1 cellular context compared by ENCODE assay signal in genomic region chr19:17334414-17335409, GRCh38.
TF ChIP-seq lines count a peak whose summit lies in the region.

A gene with protein sequence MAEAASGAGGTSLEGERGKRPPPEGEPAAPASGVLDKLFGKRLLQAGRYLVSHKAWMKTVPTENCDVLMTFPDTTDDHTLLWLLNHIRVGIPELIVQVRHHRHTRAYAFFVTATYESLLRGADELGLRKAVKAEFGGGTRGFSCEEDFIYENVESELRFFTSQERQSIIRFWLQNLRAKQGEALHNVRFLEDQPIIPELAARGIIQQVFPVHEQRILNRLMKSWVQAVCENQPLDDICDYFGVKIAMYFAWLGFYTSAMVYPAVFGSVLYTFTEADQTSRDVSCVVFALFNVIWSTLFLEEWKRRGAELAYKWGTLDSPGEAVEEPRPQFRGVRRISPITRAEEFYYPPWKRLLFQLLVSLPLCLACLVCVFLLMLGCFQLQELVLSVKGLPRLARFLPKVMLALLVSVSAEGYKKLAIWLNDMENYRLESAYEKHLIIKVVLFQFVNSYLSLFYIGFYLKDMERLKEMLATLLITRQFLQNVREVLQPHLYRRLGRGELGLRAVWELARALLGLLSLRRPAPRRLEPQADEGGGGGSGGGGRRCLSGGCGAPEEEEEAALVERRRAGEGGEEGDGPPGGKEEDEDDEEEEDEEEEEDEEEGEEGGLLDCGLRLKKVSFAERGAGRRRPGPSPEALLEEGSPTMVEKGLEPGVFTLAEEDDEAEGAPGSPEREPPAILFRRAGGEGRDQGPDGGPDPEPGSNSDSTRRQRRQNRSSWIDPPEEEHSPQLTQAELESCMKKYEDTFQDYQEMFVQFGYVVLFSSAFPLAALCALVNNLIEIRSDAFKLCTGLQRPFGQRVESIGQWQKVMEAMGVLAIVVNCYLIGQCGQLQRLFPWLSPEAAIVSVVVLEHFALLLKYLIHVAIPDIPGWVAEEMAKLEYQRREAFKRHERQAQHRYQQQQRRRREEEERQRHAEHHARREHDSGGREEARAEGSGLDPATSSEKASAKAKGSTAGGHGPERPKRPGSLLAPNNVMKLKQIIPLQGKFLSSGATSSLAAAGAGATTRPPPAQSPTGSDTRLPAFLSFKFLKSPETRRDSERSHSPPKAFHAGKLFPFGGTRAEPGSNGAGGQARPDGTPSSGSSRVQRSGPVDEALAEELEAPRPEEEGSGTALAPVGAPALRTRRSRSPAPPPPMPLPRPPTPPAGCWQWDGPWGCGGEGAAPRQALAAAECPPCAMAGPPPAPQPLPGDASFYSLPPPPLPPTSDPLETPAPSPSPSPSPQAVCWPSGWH (minus strand): TSS chr19:17334855. CDS start chr19:17334670, 185 bp downstream.

TF ChIP-seq in GM12878, 131 proteins besides CTCF, POLR2A, EP300 and RAD21 (continued from another document):
- TF ChIP-seq, protein P1, sequence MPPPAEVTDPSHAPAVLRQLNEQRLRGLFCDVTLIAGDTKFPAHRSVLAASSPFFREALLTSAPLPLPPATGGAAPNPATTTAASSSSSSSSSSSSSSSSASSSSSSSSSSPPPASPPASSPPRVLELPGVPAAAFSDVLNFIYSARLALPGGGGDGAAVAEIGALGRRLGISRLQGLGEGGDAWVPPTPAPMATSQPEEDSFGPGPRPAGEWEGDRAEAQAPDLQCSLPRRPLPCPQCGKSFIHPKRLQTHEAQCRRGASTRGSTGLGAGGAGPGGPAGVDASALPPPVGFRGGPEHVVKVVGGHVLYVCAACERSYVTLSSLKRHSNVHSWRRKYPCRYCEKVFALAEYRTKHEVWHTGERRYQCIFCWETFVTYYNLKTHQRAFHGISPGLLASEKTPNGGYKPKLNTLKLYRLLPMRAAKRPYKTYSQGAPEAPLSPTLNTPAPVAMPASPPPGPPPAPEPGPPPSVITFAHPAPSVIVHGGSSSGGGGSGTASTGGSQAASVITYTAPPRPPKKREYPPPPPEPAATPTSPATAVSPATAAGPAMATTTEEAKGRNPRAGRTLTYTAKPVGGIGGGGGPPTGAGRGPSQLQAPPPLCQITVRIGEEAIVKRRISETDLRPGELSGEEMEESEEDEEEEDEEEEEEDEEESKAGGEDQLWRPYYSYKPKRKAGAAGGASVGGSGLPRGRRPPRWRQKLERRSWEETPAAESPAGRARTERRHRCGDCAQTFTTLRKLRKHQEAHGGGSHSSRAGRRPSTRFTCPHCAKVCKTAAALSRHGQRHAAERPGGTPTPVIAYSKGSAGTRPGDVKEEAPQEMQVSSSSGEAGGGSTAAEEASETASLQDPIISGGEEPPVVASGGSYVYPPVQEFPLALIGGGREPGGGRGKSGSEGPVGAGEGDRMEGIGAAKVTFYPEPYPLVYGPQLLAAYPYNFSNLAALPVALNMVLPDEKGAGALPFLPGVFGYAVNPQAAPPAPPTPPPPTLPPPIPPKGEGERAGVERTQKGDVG (CRISPR knock-in tag; IDR thresholded peaks at IDR 0.05): no peak
- TF ChIP-seq SMARCA5 (IDR thresholded peaks at IDR 0.05) (peak; percentile 77), SP1 (IDR thresholded peaks at IDR 0.05; ENCODE audit: low read depth, low read length) (peak; percentile 75), CUX1 (IDR thresholded peaks at IDR 0.05; ENCODE audit: insufficient replicate concordance, low read depth, low read length) (no peak), FOXM1 (IDR thresholded peaks at IDR 0.05; ENCODE audit: low read depth, low read length) (no peak), IKZF2 (IDR thresholded peaks at IDR 0.05) (peak; percentile 56 to 68), HDAC6 (IDR thresholded peaks at IDR 0.05; ENCODE audit: unreplicated experiment) (no peak), NR2C1 (IDR thresholded peaks at IDR 0.05) (peak; percentile 20; the same call in 1 of the 2 replicates), STAT3 (IDR thresholded peaks at IDR 0.05; ENCODE audit: low read depth, low read length) (no peak), MXI1 (IDR thresholded peaks at IDR 0.05; ENCODE audit: low read depth, low read length) (0 out of 2 replicates have a peak, but pooled peaks have one; percentile 24), ZBTB40 (IDR thresholded peaks at IDR 0.05; ENCODE audit: borderline replicate concordance) (no peak; the same call in 1 of the 2 replicates), SRF (IDR thresholded peaks at IDR 0.05; ENCODE audit: low read depth in 2 of 2, low read length in 2 of 2) (peak in 1 of 2 experiments; percentile 46; a peak in 1 of 4 replicates)
